In the genomic region with DNA sequence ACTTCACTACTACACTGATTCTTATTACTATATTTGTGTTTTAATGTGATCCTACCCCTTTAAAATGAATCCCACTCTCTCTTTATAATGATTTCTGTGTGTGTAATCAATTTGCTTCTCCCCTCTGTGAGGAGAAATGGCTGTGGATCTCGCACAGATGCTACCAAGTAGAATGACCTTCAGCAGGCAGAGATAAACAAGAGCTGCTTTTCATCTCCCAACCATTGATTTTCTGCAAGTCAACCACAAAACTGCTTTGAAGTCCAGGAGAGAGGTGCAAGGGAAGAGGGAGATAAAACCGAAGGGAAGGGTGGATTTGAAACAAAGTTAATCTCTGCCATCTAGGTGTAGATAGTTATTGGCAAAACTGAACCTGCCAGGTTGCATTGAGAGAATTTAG, we compare ENCODE assay signal across 2 cellular contexts.
A peak's percentile ranks its signal among the peaks of the same experiment; 100 is the strongest.
TF ChIP-seq lines count a peak whose summit lies in the region.

No MANE protein-coding gene starts in this region.

TF ChIP-seq in HCT116, 20 proteins besides CTCF, POLR2A, EP300 and RAD21 (continued from another document):
- TF ChIP-seq, protein P1, sequence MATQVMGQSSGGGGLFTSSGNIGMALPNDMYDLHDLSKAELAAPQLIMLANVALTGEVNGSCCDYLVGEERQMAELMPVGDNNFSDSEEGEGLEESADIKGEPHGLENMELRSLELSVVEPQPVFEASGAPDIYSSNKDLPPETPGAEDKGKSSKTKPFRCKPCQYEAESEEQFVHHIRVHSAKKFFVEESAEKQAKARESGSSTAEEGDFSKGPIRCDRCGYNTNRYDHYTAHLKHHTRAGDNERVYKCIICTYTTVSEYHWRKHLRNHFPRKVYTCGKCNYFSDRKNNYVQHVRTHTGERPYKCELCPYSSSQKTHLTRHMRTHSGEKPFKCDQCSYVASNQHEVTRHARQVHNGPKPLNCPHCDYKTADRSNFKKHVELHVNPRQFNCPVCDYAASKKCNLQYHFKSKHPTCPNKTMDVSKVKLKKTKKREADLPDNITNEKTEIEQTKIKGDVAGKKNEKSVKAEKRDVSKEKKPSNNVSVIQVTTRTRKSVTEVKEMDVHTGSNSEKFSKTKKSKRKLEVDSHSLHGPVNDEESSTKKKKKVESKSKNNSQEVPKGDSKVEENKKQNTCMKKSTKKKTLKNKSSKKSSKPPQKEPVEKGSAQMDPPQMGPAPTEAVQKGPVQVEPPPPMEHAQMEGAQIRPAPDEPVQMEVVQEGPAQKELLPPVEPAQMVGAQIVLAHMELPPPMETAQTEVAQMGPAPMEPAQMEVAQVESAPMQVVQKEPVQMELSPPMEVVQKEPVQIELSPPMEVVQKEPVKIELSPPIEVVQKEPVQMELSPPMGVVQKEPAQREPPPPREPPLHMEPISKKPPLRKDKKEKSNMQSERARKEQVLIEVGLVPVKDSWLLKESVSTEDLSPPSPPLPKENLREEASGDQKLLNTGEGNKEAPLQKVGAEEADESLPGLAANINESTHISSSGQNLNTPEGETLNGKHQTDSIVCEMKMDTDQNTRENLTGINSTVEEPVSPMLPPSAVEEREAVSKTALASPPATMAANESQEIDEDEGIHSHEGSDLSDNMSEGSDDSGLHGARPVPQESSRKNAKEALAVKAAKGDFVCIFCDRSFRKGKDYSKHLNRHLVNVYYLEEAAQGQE (IDR thresholded peaks at IDR 0.05; ENCODE audit: low read depth) = no peak
- no peak for TF ChIP-seq EZH2 (IDR thresholded peaks at IDR 0.05)
- no peak for TF ChIP-seq YY1 (IDR thresholded peaks at IDR 0.05; ENCODE audit: extremely low read depth, insufficient replicate concordance, low read depth, low read length)
- TF ChIP-seq, protein P2, sequence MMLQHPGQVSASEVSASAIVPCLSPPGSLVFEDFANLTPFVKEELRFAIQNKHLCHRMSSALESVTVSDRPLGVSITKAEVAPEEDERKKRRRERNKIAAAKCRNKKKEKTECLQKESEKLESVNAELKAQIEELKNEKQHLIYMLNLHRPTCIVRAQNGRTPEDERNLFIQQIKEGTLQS (IDR thresholded peaks at IDR 0.05) = no peak
- TF ChIP-seq TCF7L2 (IDR thresholded peaks at IDR 0.05; ENCODE audit: borderline replicate concordance, extremely low read depth, insufficient read depth, insufficient read length) = peak; percentile 62
- TF ChIP-seq ZNF274 (IDR thresholded peaks at IDR 0.05; ENCODE audit: low read depth, low read length) = no peak

TF ChIP-seq in WTC11, 78 proteins besides CTCF, POLR2A, EP300 and RAD21 (continued from another document):
- TF ChIP-seq, protein P3, sequence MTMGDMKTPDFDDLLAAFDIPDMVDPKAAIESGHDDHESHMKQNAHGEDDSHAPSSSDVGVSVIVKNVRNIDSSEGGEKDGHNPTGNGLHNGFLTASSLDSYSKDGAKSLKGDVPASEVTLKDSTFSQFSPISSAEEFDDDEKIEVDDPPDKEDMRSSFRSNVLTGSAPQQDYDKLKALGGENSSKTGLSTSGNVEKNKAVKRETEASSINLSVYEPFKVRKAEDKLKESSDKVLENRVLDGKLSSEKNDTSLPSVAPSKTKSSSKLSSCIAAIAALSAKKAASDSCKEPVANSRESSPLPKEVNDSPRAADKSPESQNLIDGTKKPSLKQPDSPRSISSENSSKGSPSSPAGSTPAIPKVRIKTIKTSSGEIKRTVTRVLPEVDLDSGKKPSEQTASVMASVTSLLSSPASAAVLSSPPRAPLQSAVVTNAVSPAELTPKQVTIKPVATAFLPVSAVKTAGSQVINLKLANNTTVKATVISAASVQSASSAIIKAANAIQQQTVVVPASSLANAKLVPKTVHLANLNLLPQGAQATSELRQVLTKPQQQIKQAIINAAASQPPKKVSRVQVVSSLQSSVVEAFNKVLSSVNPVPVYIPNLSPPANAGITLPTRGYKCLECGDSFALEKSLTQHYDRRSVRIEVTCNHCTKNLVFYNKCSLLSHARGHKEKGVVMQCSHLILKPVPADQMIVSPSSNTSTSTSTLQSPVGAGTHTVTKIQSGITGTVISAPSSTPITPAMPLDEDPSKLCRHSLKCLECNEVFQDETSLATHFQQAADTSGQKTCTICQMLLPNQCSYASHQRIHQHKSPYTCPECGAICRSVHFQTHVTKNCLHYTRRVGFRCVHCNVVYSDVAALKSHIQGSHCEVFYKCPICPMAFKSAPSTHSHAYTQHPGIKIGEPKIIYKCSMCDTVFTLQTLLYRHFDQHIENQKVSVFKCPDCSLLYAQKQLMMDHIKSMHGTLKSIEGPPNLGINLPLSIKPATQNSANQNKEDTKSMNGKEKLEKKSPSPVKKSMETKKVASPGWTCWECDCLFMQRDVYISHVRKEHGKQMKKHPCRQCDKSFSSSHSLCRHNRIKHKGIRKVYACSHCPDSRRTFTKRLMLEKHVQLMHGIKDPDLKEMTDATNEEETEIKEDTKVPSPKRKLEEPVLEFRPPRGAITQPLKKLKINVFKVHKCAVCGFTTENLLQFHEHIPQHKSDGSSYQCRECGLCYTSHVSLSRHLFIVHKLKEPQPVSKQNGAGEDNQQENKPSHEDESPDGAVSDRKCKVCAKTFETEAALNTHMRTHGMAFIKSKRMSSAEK (CRISPR knock-in tag; IDR thresholded peaks at IDR 0.05; ENCODE audit: borderline replicate concordance) = no peak
